ENCODE assay signal across 24 cellular contexts in genomic region chr10:48749254-48749787, GRCh38.
"Had no signal": no experiment of that assay in that cellular context is flagged by ENCODE, and none has a peak within 500 bp of the region (broad histone marks: within the 10 kb centered on the region; RNA-seq: fewer than 3 reads in every experiment).

No MANE protein-coding gene starts in this region.

- H3K27me3 ChIP-seq: adrenal gland, breast epithelium, colonic mucosa, heart right ventricle, thyroid gland, upper lobe of right lung had no signal

- DNase-seq: activated CD4-positive, alpha-beta T cell treated with anti-CD3 and anti-CD28 coated beads, Interleukin-2, amount 10 ng/mL, durations not matched to agents 7 days and 5 days; activated CD4-positive, CD25-positive, alpha-beta regulatory T cell treated with anti-CD3 and anti-CD28 coated beads, Interleukin-2, amount 50 U/mL, for 72 hours; activated CD8-positive, alpha-beta memory T cell treated with anti-CD3 and anti-CD28 coated beads, Interleukin-2, amount 50 U/mL, for 48 hours; activated naive CD4-positive, alpha-beta T cell; activated T-cell treated with anti-CD3 and anti-CD28 coated beads, Interleukin-2, amount 50 U/mL, for 4 hours; adrenal gland; colonic mucosa; heart right ventricle; islet precursor cell; left cardiac atrium; mesenchymal stem cell; occipital lobe; posterior cingulate gyrus; stimulated activated CD4-positive, alpha-beta T cell treated with anti-CD3 and anti-CD28 coated beads, Interleukin-4, amount 100 ng/mL, for 1 hour; substantia nigra; T-helper 1 cell; thyroid gland; upper lobe of right lung; WERI-Rb-1 had no signal

- ATAC-seq: activated T-cell treated with anti-CD3 and anti-CD28 coated beads, Interleukin-2, amount 50 U/mL, for 4 hours had no signal

- H3K9me3 Mint-ChIP-seq: activated CD4-positive, alpha-beta T cell treated with anti-CD3 and anti-CD28 coated beads, Interleukin-2, amount 10 ng/mL, durations not matched to agents 7 days and 5 days; activated T-helper 2 cell treated with anti-CD3 and anti-CD28 coated beads, Interferon-gamma antibody, Interleukin-2, Interleukin-4, amounts not matched to agents 10 μg/mL and 5 μg/mL and 100 μg/mL, durations not matched to agents 14 hours and 24 hours and 36 hours had no signal

- H3K4me3 Mint-ChIP-seq: activated CD4-positive, alpha-beta T cell treated with anti-CD3 and anti-CD28 coated beads, Interleukin-2, amount 10 ng/mL, durations not matched to agents 7 days and 5 days; activated naive CD8-positive, alpha-beta T cell; activated T-cell treated with anti-CD3 and anti-CD28 coated beads, Interleukin-2, amount 50 U/mL, for 4 hours; stimulated activated naive CD8-positive, alpha-beta T cell treated with anti-CD3 and anti-CD28 coated beads, Interleukin-15, Interleukin-2, amounts not matched to agents 100 ng/mL and 50 ng/mL, for 24 hours had no signal

- H3K27ac ChIP-seq: adrenal gland, breast epithelium, colonic mucosa, epithelial cell of prostate, heart right ventricle, thyroid gland, upper lobe of right lung, WERI-Rb-1 had no signal

- H3K36me3 Mint-ChIP-seq: activated naive CD8-positive, alpha-beta T cell had no signal

- H3K27me3 Mint-ChIP-seq: activated CD4-positive, alpha-beta T cell treated with anti-CD3 and anti-CD28 coated beads, Interleukin-2, amount 10 ng/mL, durations not matched to agents 7 days and 5 days; activated naive CD8-positive, alpha-beta T cell; stimulated activated naive CD8-positive, alpha-beta T cell treated with anti-CD3 and anti-CD28 coated beads, Interleukin-15, Interleukin-2, amounts not matched to agents 100 ng/mL and 50 ng/mL, for 24 hours had no signal

- H3K4me1 Mint-ChIP-seq: activated CD4-positive, alpha-beta T cell treated with anti-CD3 and anti-CD28 coated beads, Interleukin-2, amount 10 ng/mL, durations not matched to agents 7 days and 5 days had no signal

- H3K4me1 ChIP-seq: adrenal gland, breast epithelium, colonic mucosa, thyroid gland, upper lobe of right lung had no signal

- H3K36me3 ChIP-seq: adrenal gland, breast epithelium, colonic mucosa, heart right ventricle, thyroid gland, upper lobe of right lung, WERI-Rb-1 had no signal

- H3K9me3 ChIP-seq: breast epithelium, colonic mucosa, thyroid gland had no signal

- H3K27ac Mint-ChIP-seq: activated CD4-positive, alpha-beta T cell treated with anti-CD3 and anti-CD28 coated beads, Interleukin-2, amount 10 ng/mL, durations not matched to agents 7 days and 5 days; activated naive CD8-positive, alpha-beta T cell; activated T-helper 2 cell treated with anti-CD3 and anti-CD28 coated beads, Interferon-gamma antibody, Interleukin-2, Interleukin-4, amounts not matched to agents 10 μg/mL and 5 μg/mL and 100 μg/mL, durations not matched to agents 14 hours and 24 hours and 36 hours; stimulated activated naive CD8-positive, alpha-beta T cell treated with anti-CD3 and anti-CD28 coated beads, Interleukin-15, Interleukin-2, amounts not matched to agents 100 ng/mL and 50 ng/mL, for 24 hours had no signal

- H3K4me3 ChIP-seq: adrenal gland, breast epithelium, colonic mucosa, heart right ventricle, thyroid gland, upper lobe of right lung had no signal
